Comparison of ENCODE assay signal across 9 cellular contexts in the genomic region with DNA sequence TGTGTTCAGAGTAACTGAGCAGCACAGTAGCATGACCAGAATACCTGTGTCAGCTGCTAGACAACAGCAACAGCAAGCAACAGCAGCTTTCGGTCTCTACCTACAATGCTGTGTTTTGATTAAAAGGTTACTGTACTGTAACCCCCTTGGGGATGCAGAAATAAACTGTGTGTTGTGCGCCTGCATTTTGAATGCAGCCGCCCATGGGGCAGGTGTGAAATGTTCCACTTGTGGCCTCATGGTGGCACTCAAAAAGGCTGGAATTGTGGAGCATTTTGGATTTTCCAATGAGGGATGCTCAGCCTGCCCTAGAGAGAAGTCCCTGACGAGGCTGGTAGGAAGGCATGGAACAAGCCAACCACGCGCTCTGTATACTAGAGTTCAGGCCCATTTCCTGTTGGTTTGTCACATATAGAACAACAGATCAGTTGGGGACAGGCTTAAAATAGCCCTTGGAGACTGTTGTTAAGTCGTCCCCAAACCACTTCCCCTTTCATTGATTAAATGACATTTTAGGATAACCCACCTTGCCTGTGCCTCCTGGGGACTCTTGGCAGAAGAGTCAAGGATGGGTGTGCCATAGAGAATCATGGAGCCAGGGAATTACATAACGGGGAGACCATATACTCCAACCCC. TPM values are rescaled to one million over a fixed set of nuclear protein-coding genes. Genes with fewer than 3 reads are reported as not detected.
DNase-seq lines count a peak whose midpoint lies in the region; ATAC-seq and TF ChIP-seq lines count a peak whose summit lies in the region.
"Had no signal": no experiment of that assay in that cellular context is flagged by ENCODE, and none has a peak within 500 bp of the region (broad histone marks: within the 10 kb centered on the region; RNA-seq: fewer than 3 reads in every experiment).

No MANE protein-coding gene starts in this region.

- WGBS in mammary epithelial cell (ENCODE audit: low coverage, missing lambda C conversion rate): 76% methylated on average over 7 of the region's 8 CpGs

- peaks cover 3% of the 10 kb centered on the region for H3K27me3 Mint-ChIP-seq in HFFc6 (ENCODE audit: insufficient read depth)
- H3K27me3 Mint-ChIP-seq in activated T-helper 17 cell treated with anti-CD3 and anti-CD28 coated beads, Interleukin-2, amount 50 U/mL, for 72 hours: no peaks in the 10 kb centered on the region

- no peaks in the 10 kb centered on the region for H3K9me3 Mint-ChIP-seq in HFFc6
- H3K9me3 Mint-ChIP-seq in activated T-helper 17 cell treated with anti-CD3 and anti-CD28 coated beads, Interleukin-2, amount 50 U/mL, for 72 hours: no peaks in the 10 kb centered on the region
- H3K9me3 Mint-ChIP-seq: CD4-positive, CD25-positive, alpha-beta regulatory T cell had no signal

- H2AFZ ChIP-seq in MM.1S (ENCODE audit: low read length): no peak overlapping the region
- H2AFZ ChIP-seq in mammary epithelial cell (ENCODE audit: low read depth, low read length): no peak overlapping the region

- 0 out of 2 replicates have a peak overlapping the region, but pooled peaks have one; percentile 6 for H3K4me3 ChIP-seq in MM.1S (ENCODE audit: low read length)
- no peak overlapping the region for H3K4me3 ChIP-seq in mammary epithelial cell (replicated peaks in 1 of 3; ENCODE audit: insufficient read depth in 1 of 3, low read depth in 2 of 3, low read length in 3 of 3)

- CTCF ChIA-PET in mammary epithelial cell (lab: Charles Lee; ENCODE audit: low non-redundant PET): no interaction called here

- H3K79me2 ChIP-seq in MM.1S (ENCODE audit: low read length): no peaks in the 10 kb centered on the region; the same call in 1 of the 2 replicates
- H3K79me2 ChIP-seq in mammary epithelial cell (ENCODE audit: insufficient read depth, low read length): no peaks in the 10 kb centered on the region

- TF ChIP-seq CTCF in HFFc6 (IDR thresholded peaks at IDR 0.05) (peak; percentile 32), MM.1S (IDR thresholded peaks at IDR 0.05; ENCODE audit: low read length) (peak; percentile 21), mammary epithelial cell (conservative IDR thresholded peaks at IDR 0.05 in 1 of 2, IDR thresholded peaks at IDR 0.05 in 1 of 2; ENCODE audit: extremely low read depth in 1 of 2, insufficient read depth in 1 of 2, low read depth in 1 of 2, low read length in 2 of 2) (peak; percentile 5 to 36)

- H3K27ac Mint-ChIP-seq in HFFc6: no peak overlapping the region
- no peak overlapping the region for H3K27ac Mint-ChIP-seq in activated T-helper 17 cell treated with anti-CD3 and anti-CD28 coated beads, Interleukin-2, amount 50 U/mL, for 72 hours
- H3K27ac Mint-ChIP-seq: CD4-positive, CD25-positive, alpha-beta regulatory T cell had no signal

- H3K4me2 ChIP-seq in MM.1S (ENCODE audit: low read depth, low read length) (peak overlapping the region; percentile 53), mammary epithelial cell (ENCODE audit: insufficient read depth, low read depth, low read length) (no peak overlapping the region)

- H4K20me1 ChIP-seq in MM.1S (ENCODE audit: insufficient read depth, low read length) (no peaks in the 10 kb centered on the region), mammary epithelial cell (ENCODE audit: insufficient read depth, low read length) (no peaks in the 10 kb centered on the region)

- peak; percentile 39 for ATAC-seq in sciatic nerve
- ATAC-seq in activated T-helper 17 cell treated with anti-CD3 and anti-CD28 coated beads, Interleukin-2, amount 50 U/mL, for 72 hours (replicated peaks): no peak

- H3K27ac ChIP-seq in MM.1S (ENCODE audit: low read length) (peak overlapping the region; percentile 74), mammary epithelial cell (ENCODE audit: insufficient read depth, low read depth, low read length) (no peak overlapping the region)

- DNase-seq in NCI-H1694 (lab: John Stamatoyannopoulos, UW): peak; percentile 14
- no peak for DNase-seq in NCI-H1694 treated with DMSO at 0.1 percent for 48 hours (lab: John Stamatoyannopoulos, UW)
- no peak for DNase-seq in HFFc6
- DNase-seq in MM.1S: peak; percentile 70
- DNase-seq in mammary epithelial cell: no peak
- no peak for DNase-seq in sciatic nerve (ENCODE audit: low spot score)
- no peak for DNase-seq in medulla oblongata (ENCODE audit: extremely low spot score)
- DNase-seq: CD4-positive, CD25-positive, alpha-beta regulatory T cell had no signal

- H3K36me3 Mint-ChIP-seq in HFFc6 (ENCODE audit: low read depth): peaks cover 15% of the 10 kb centered on the region; the same call in 1 of the 2 replicates
- peaks cover 9% of the 10 kb centered on the region for H3K36me3 Mint-ChIP-seq in activated T-helper 17 cell treated with anti-CD3 and anti-CD28 coated beads, Interleukin-2, amount 50 U/mL, for 72 hours (ENCODE audit: low read depth)

- H3K9me3 ChIP-seq in MM.1S (replicated peaks; ENCODE audit: insufficient read depth, low read length): no peaks in the 10 kb centered on the region
- peaks cover 2% of the 10 kb centered on the region for H3K9me3 ChIP-seq in mammary epithelial cell (replicated peaks; ENCODE audit: insufficient read depth, low read length)

- intact Hi-C loops in mammary epithelial cell (cut with micrococcal nuclease): no loop called here
- intact Hi-C loops in sciatic nerve (cut with DNase I): no loop called here

- peaks cover 26% of the 10 kb centered on the region for H3F3A ChIP-seq in MM.1S (ENCODE audit: insufficient read depth, low read length)

- H3K9ac ChIP-seq in MM.1S (ENCODE audit: low read length) (peak overlapping the region; percentile 9; the same call in 1 of the 2 replicates), mammary epithelial cell (ENCODE audit: insufficient read depth, low read length) (no peak overlapping the region)

- peaks cover 8% of the 10 kb centered on the region for H3K4me1 Mint-ChIP-seq in HFFc6 (ENCODE audit: low read depth)
- peaks cover 6% of the 10 kb centered on the region for H3K4me1 Mint-ChIP-seq in activated T-helper 17 cell treated with anti-CD3 and anti-CD28 coated beads, Interleukin-2, amount 50 U/mL, for 72 hours

- H3K9me2 ChIP-seq in MM.1S (replicated peaks; ENCODE audit: insufficient read depth, low read length): no peaks in the 10 kb centered on the region

- in situ Hi-C loops in mammary epithelial cell (cut with MboI; ENCODE audit: low sequenced_read_pairs in 2 of 2): no loop called here

- dilution Hi-C loops in mammary epithelial cell (cut with HindIII; ENCODE audit: low sequenced_read_pairs): no loop called here

- H3K4me1 ChIP-seq in MM.1S (ENCODE audit: low read length) (peaks cover 34% of the 10 kb centered on the region), mammary epithelial cell (ENCODE audit: insufficient read depth, low read length) (peaks cover 6% of the 10 kb centered on the region)

- H3K4me3 Mint-ChIP-seq in HFFc6: no peak overlapping the region
- no peak overlapping the region for H3K4me3 Mint-ChIP-seq in activated T-helper 17 cell treated with anti-CD3 and anti-CD28 coated beads, Interleukin-2, amount 50 U/mL, for 72 hours
- H3K4me3 Mint-ChIP-seq: CD4-positive, CD25-positive, alpha-beta regulatory T cell had no signal

- no TSS peak for BruUV-seq in mammary epithelial cell (replicated peaks; lab: Mats Ljungman, UMichigan)

- H3K27me3 ChIP-seq in MM.1S (replicated peaks; ENCODE audit: insufficient read depth, low read length): no peaks in the 10 kb centered on the region
- H3K27me3 ChIP-seq in mammary epithelial cell (ENCODE audit: insufficient read depth, low read length): no peaks in the 10 kb centered on the region

- H3K36me3 ChIP-seq in MM.1S (replicated peaks; ENCODE audit: insufficient read depth, low read length): peaks cover 10% of the 10 kb centered on the region; the same call in 1 of the 2 replicates
- H3K36me3 ChIP-seq in mammary epithelial cell (ENCODE audit: insufficient read depth, low read length): peaks cover 18% of the 10 kb centered on the region

RNA-seq across cellular contexts. Expression of a gene that starts 27.1 kb away (rescaled TPM):
- 10 to 100 TPM; 37.4 to 42.5 (median 39.7) TPM for total RNA-seq in HFFc6 (2021; fragmentation: NEBNext Ultra II Directional; extraction: Animal tissue kit (Norgen Biotek cat#: 25700))
- total RNA-seq in mammary epithelial cell: 100 to 1,000 TPM in 1 of 2 donors, 10 to 100 TPM in 1; 81.8 to 142 TPM
- 83.0 TPM for polyA plus RNA-seq in mammary epithelial cell
- 46.2 TPM for polyA minus RNA-seq in mammary epithelial cell
- total RNA-seq in sciatic nerve: 51.8 TPM
- 10 to 100 TPM; 22.8 to 31.9 TPM for total RNA-seq in activated T-helper 17 cell treated with anti-CD3 and anti-CD28 coated beads, Interleukin-2, amount 50 U/mL, for 72 hours

RNA-seq across cellular contexts. Expression of a gene that starts 44.2 kb away (rescaled TPM):
- total RNA-seq in HFFc6 (2021; fragmentation: NEBNext Ultra II Directional; extraction: Animal tissue kit (Norgen Biotek cat#: 25700)): 10 to 100 TPM; 13.6 to 16.4 (median 16.2) TPM
- total RNA-seq in mammary epithelial cell (10 to 100 TPM; 11.0 to 14.8 TPM), sciatic nerve (13.7 TPM)
- polyA plus RNA-seq in mammary epithelial cell: 6.2 TPM
- 4.6 TPM for polyA minus RNA-seq in mammary epithelial cell
- 10 to 100 TPM; 23.1 to 24.4 TPM for total RNA-seq in activated T-helper 17 cell treated with anti-CD3 and anti-CD28 coated beads, Interleukin-2, amount 50 U/mL, for 72 hours

Comparison
In these comparisons a context has a peak if more than half of its experiments do, and no peak if none do; other contexts are left out.
1. DNase-seq: peak in NCI-H1694 (single experiment) and MM.1S (single experiment); none in NCI-H1694 treated with DMSO at 0.1 percent for 48 hours (single experiment), HFFc6 (single experiment), mammary epithelial cell (single experiment), sciatic nerve (single experiment) and medulla oblongata (single experiment).
2. Peak in every context shown above with its lines, with median percentiles within 50 percentile points of each other: CTCF ChIP-seq.